14 cellular contexts compared by ENCODE assay signal in the genomic region with DNA sequence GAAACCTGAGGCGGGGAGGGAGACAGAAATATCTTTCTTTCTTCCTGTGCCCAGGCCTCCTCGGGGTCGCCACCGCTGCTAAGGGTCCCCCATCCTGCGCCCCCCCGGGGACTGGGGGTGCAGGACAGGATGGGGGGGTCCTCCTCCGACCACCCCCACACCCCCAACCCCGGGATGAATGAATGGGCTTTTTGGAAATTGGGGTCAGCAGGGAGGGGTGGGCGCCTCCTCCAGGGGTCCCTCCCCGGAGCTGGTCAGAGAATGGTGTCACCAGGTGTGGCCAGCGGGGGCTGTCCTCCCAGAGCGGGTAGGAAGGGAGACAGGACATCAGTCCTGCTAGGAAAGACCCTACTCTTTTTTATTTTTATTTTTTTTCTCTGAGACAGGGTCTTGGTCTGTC. TPM values are rescaled to one million over a fixed set of nuclear protein-coding genes. Genes with fewer than 3 reads are reported as not detected.
DNase-seq lines count a peak whose midpoint lies in the region; ATAC-seq and TF ChIP-seq lines count a peak whose summit lies in the region.
"Not testable (repeated sequence)": the region's sequence is repeated elsewhere in the genome, so short reads cannot be mapped to it uniquely, and the experiment has no call there.
"Had no signal": no experiment of that assay in that cellular context is flagged by ENCODE, and none has a peak within 500 bp of the region (broad histone marks: within the 10 kb centered on the region; RNA-seq: fewer than 3 reads in every experiment).

No MANE protein-coding gene starts in this region.

- 93% methylated on average over 3 of the region's 12 CpGs; no CpG with 5 or more reads in 1 of the 2 donors for WGBS in upper lobe of left lung, 2 donors

- H3K27ac ChIP-seq in OCI-LY7 (ENCODE audit: low read depth, low read length, poor library complexity, severe bottlenecking); upper lobe of left lung: not testable (repeated sequence)

- H3K36me3 Mint-ChIP-seq in osteocyte (ENCODE audit: unreplicated experiment); stimulated activated memory B cell treated with anti-CD40 and anti-IgM and Interleukin-4, amounts not matched to agents 10 μg/mL and 1 μg/mL and 100 μg/mL, for 72 hours: not testable (repeated sequence)

- H2AFZ ChIP-seq in OCI-LY7 (ENCODE audit: low read length), result not testable (repeated sequence)

- not testable (repeated sequence) for TF ChIP-seq EP300 in upper lobe of left lung (IDR thresholded peaks at IDR 0.05)

- not testable (repeated sequence) for H3K4me1 ChIP-seq in OCI-LY7 (ENCODE audit: insufficient read depth, low read length, poor library complexity, severe bottlenecking); upper lobe of left lung

- not testable (repeated sequence) for H3K27ac Mint-ChIP-seq in osteocyte (ENCODE audit: unreplicated experiment); stimulated activated memory B cell treated with anti-CD40 and anti-IgM and Interleukin-4, amounts not matched to agents 10 μg/mL and 1 μg/mL and 100 μg/mL, for 72 hours

- H3K27me3 ChIP-seq in upper lobe of left lung, result not testable (repeated sequence)

- H3K9me2 ChIP-seq in OCI-LY7 (ENCODE audit: insufficient read depth, low read length), result not testable (repeated sequence)

- not testable (repeated sequence) for H3K9me3 Mint-ChIP-seq in osteocyte (ENCODE audit: unreplicated experiment); stimulated activated memory B cell treated with anti-CD40 and anti-IgM and Interleukin-4, amounts not matched to agents 10 μg/mL and 1 μg/mL and 100 μg/mL, for 72 hours

- not testable (repeated sequence) for H3K4me2 ChIP-seq in OCI-LY7 (ENCODE audit: low read length)

- POLR2A ChIA-PET in OCI-LY7 (lab: Charles Lee), result not testable (repeated sequence)

- ATAC-seq in Right ventricle myocardium inferior, left lobe of liver: not testable (repeated sequence)
- ATAC-seq in left ventricle myocardium superior, result peak; percentile 10
- ATAC-seq in stimulated activated memory B cell treated with anti-CD40 and anti-IgM and Interleukin-4, amounts not matched to agents 10 μg/mL and 1 μg/mL and 100 μg/mL, for 72 hours, result peak; percentile 59
- ATAC-seq in upper lobe of left lung (ENCODE audit: low FRiP score in 2 of 2), result peak; percentile 15 to 42

- BruUV-seq in OCI-LY7 (replicated peaks; lab: Mats Ljungman, UMichigan), result TSS peak; percentile 20

- H3K9me3 ChIP-seq in OCI-LY7 (ENCODE audit: low read length); upper lobe of left lung: not testable (repeated sequence)

- TF ChIP-seq CTCF in OCI-LY7 (conservative IDR thresholded peaks at IDR 0.05; ENCODE audit: low read length); osteocyte (IDR thresholded peaks at IDR 0.05); upper lobe of left lung (IDR thresholded peaks at IDR 0.05): not testable (repeated sequence)

- not testable (repeated sequence) for H4K20me1 ChIP-seq in OCI-LY7 (ENCODE audit: insufficient read depth, low read length)

- not testable (repeated sequence) for H3K36me3 ChIP-seq in OCI-LY7 (ENCODE audit: insufficient read depth, low read length); upper lobe of left lung

- not testable (repeated sequence) for H3K79me2 ChIP-seq in OCI-LY7 (ENCODE audit: insufficient read depth, low read depth, low read length)

- intact Hi-C loops in OCI-LY7 (cut with micrococcal nuclease; ENCODE audit: unreplicated experiment); Right ventricle myocardium inferior (cut with DNase I); left ventricle myocardium superior (cut with micrococcal nuclease): not testable (repeated sequence)

- not testable (repeated sequence) for DNase-seq in OCI-LY7 (ENCODE audit: low spot score); left ventricle myocardium superior
- DNase-seq in Right ventricle myocardium inferior (ENCODE audit: missing footprints) (peak; percentile 5), left lobe of liver (ENCODE audit: low spot score) (peak; percentile 42), osteocyte (ENCODE audit: extremely low spot score, unreplicated experiment) (peak; percentile 56), upper lobe of left lung (peak in 1 of 2 donors; percentile 34)

- not testable (repeated sequence) for H3K4me3 Mint-ChIP-seq in osteocyte (ENCODE audit: unreplicated experiment); stimulated activated memory B cell treated with anti-CD40 and anti-IgM and Interleukin-4, amounts not matched to agents 10 μg/mL and 1 μg/mL and 100 μg/mL, for 72 hours

- not testable (repeated sequence) for H3K27me3 Mint-ChIP-seq in osteocyte (ENCODE audit: unreplicated experiment); stimulated activated memory B cell treated with anti-CD40 and anti-IgM and Interleukin-4, amounts not matched to agents 10 μg/mL and 1 μg/mL and 100 μg/mL, for 72 hours

- H3K4me3 ChIP-seq in OCI-LY7 (ENCODE audit: low read depth, low read length, poor library complexity, severe bottlenecking); upper lobe of left lung: not testable (repeated sequence)

- H3K4me1 Mint-ChIP-seq in osteocyte (ENCODE audit: unreplicated experiment); stimulated activated memory B cell treated with anti-CD40 and anti-IgM and Interleukin-4, amounts not matched to agents 10 μg/mL and 1 μg/mL and 100 μg/mL, for 72 hours: not testable (repeated sequence)

- CTCF ChIA-PET in OCI-LY7 (lab: Charles Lee; ENCODE audit: unreplicated experiment), result not testable (repeated sequence)

- not testable (repeated sequence) for TF ChIP-seq POLR2A in upper lobe of left lung (IDR thresholded peaks at IDR 0.05)

RNA-seq across cellular contexts. Expression of a gene that starts 7.2 kb away (rescaled TPM):
- 1.4 and 2.4 TPM in 2 replicates for total RNA-seq in OCI-LY7 (2014; rRNA removed; shearing (Covaris generic))
- 1.3 and 3.7 TPM in 2 replicates for total RNA-seq in OCI-LY7 (2022)
- 0.81 TPM for total RNA-seq in Right ventricle myocardium inferior
- total RNA-seq in left ventricle myocardium superior, result 0.35 TPM
- 0.78 TPM for total RNA-seq in left lobe of liver
- total RNA-seq in osteocyte, result 1.5 and 1.7 TPM in 2 replicates
- 1 to 10 TPM in 2 of 6 donors, under 1 TPM in 1, not detected in 3; 0.60 to 9.4 (median 1.2) TPM for total RNA-seq in upper lobe of left lung
- total RNA-seq: GM23248, H7 had no signal

RNA-seq across cellular contexts. Expression of a gene that starts 51.5 kb away (rescaled TPM):
- total RNA-seq in OCI-LY7 (2014; rRNA removed; shearing (Covaris generic)), result 11.5 and 14.8 TPM in 2 replicates
- 75.9 and 77.4 TPM in 2 replicates for total RNA-seq in OCI-LY7 (2022)
- total RNA-seq in Right ventricle myocardium inferior, result 15.5 TPM
- 16.9 TPM for total RNA-seq in left ventricle myocardium superior
- 16.8 TPM for total RNA-seq in left lobe of liver
- total RNA-seq in osteocyte, result 36.8 and 37.1 TPM in 2 replicates
- total RNA-seq in upper lobe of left lung, result 10 to 100 TPM; 25.5 to 37.2 (median 32.8) TPM

RNA-seq across cellular contexts. Expression of a gene that starts 53.1 kb away (rescaled TPM):
- not detected in 2 replicates for total RNA-seq in OCI-LY7 (2014; rRNA removed; shearing (Covaris generic))
- total RNA-seq in OCI-LY7 (2022) (not detected in 2 replicates), Right ventricle myocardium inferior (not detected), left ventricle myocardium superior (not detected), left lobe of liver (not detected), osteocyte (not detected in 2 replicates), upper lobe of left lung (not detected)
- total RNA-seq: B cell; Caco-2; CD4-positive, CD25-positive, alpha-beta regulatory T cell; CD8-positive, alpha-beta T cell; GM23248; H1; H7 had no signal
